Comparison of ENCODE assay signal across 25 cellular contexts in genomic region chr10:101959349-101959916, GRCh38.
A peak's percentile ranks its signal among the peaks of the same experiment; 100 is the strongest.
DNase-seq lines count a peak whose midpoint lies in the region; ATAC-seq and TF ChIP-seq lines count a peak whose summit lies in the region.
"Had no signal": no experiment of that assay in that cellular context is flagged by ENCODE, and none has a peak within 500 bp of the region (broad histone marks: within the 10 kb centered on the region; RNA-seq: fewer than 3 reads in every experiment).

No MANE protein-coding gene starts in this region.

- TF ChIP-seq POLR2A in stomach (IDR thresholded peaks at IDR 0.05) (no peak), GM18505 (IDR thresholded peaks at IDR 0.05; ENCODE audit: borderline replicate concordance, extremely low read depth, insufficient read depth, insufficient read length) (no peak)

- H3K9me3 ChIP-seq in CD4-positive, CD25-positive, alpha-beta regulatory T cell (ENCODE audit: control insufficient read depth in 2 of 2, low read length in 2 of 2) = no peaks in the 10 kb centered on the region
- H3K9me3 ChIP-seq in right cardiac atrium (ENCODE audit: control insufficient read depth, low read length) (no peaks in the 10 kb centered on the region), stomach (no peaks in the 10 kb centered on the region)
- H3K9me3 ChIP-seq in effector memory CD4-positive, alpha-beta T cell (ENCODE audit: control insufficient read depth, low read length) = no peaks in the 10 kb centered on the region
- H3K9me3 ChIP-seq: adrenal gland, upper lobe of left lung had no signal

- H3K4me3 Mint-ChIP-seq in CD4-positive, CD25-positive, alpha-beta regulatory T cell = no peak overlapping the region
- H3K4me3 Mint-ChIP-seq: nephron had no signal

- peaks cover 0 to 13% (median 6%) of the 10 kb centered on the region in 4 donors for H3K4me1 Mint-ChIP-seq in CD4-positive, CD25-positive, alpha-beta regulatory T cell

- intact Hi-C loops in right cardiac atrium (cut with DNase I) (no loop called here), stomach (cut with DNase I; ENCODE audit: low total_unique reads) (no loop called here)

- H3K27ac Mint-ChIP-seq in CD4-positive, CD25-positive, alpha-beta regulatory T cell = peak overlapping the region in 2 of 3 donors; percentile 26 to 28

- DNase-seq in A172 (ENCODE audit: low spot score) (peak; percentile 32), NCI-H510A treated with DMSO at 0.1 percent for 48 hours (lab: John Stamatoyannopoulos, UW) (peak; percentile 32), right cardiac atrium (no peak), NCI-H1105 (lab: John Stamatoyannopoulos, UW) (no peak), stomach (no peak)
- no peak for DNase-seq in CD4-positive, CD25-positive, alpha-beta regulatory T cell
- no peak for DNase-seq in effector memory CD4-positive, alpha-beta T cell
- DNase-seq: activated CD4-positive, alpha-beta T cell treated with anti-CD3 and anti-CD28 coated beads, Interleukin-2, amount 50 U/mL, for 1 hour; activated CD8-positive, alpha-beta memory T cell treated with anti-CD3 and anti-CD28 coated beads, Interleukin-2, amount 50 U/mL, for 48 hours; activated gamma-delta T cell; adrenal gland; central memory CD4-positive, alpha-beta T cell; dorsolateral prefrontal cortex; erythroblast; NCI-H1105 treated with DMSO at 0.1 percent for 48 hours; NCI-H748 treated with DMSO at 0.1 percent for 48 hours; OCI-M1; SIG-M5; stimulated activated CD4-positive, alpha-beta T cell treated with anti-CD3 and anti-CD28 coated beads, Interleukin-2, amount 100 ng/mL, for 24 hours; T-helper 1 cell; upper lobe of left lung had no signal

- no peak for TF ChIP-seq CTCF in stomach (IDR thresholded peaks at IDR 0.05)

- H3K27me3 Mint-ChIP-seq in CD4-positive, CD25-positive, alpha-beta regulatory T cell = no peaks in the 10 kb centered on the region
- H3K27me3 Mint-ChIP-seq: progenitor cell of endocrine pancreas had no signal

- peaks cover 38% of the 10 kb centered on the region for H3K36me3 ChIP-seq in CD4-positive, CD25-positive, alpha-beta regulatory T cell (ENCODE audit: control insufficient read depth, insufficient read depth, low read length)
- H3K36me3 ChIP-seq in effector memory CD4-positive, alpha-beta T cell (ENCODE audit: control insufficient read depth, insufficient read depth, low read length) = peaks cover 15% of the 10 kb centered on the region
- peaks cover 0 to 47% (median 37%) of the 10 kb centered on the region in 4 donors for H3K36me3 ChIP-seq in stomach

- no peaks in the 10 kb centered on the region for H3K4me1 ChIP-seq in CD4-positive, CD25-positive, alpha-beta regulatory T cell (ENCODE audit: control insufficient read depth, insufficient read depth, low read length, poor library complexity, severe bottlenecking)
- H3K4me1 ChIP-seq in right cardiac atrium (ENCODE audit: control insufficient read depth, insufficient read depth, low read length) (peaks cover 6% of the 10 kb centered on the region), stomach (peaks cover 0 to 11% (median 0%) of the 10 kb centered on the region in 4 donors)
- H3K4me1 ChIP-seq in effector memory CD4-positive, alpha-beta T cell (ENCODE audit: control insufficient read depth, insufficient read depth, low read length, poor library complexity, severe bottlenecking) = no peaks in the 10 kb centered on the region

- TF ChIP-seq EP300 in stomach (IDR thresholded peaks at IDR 0.05) = no peak

- H3K36me3 Mint-ChIP-seq in CD4-positive, CD25-positive, alpha-beta regulatory T cell = peaks cover 41% of the 10 kb centered on the region

- 91% methylated on average over 8 of the region's 8 CpGs for WGBS in right cardiac atrium
- WGBS in stomach, 5 donors = 92 to 95% (median 93%) methylated on average over 8 of the region's 8 CpGs

- no peaks in the 10 kb centered on the region for H3K27me3 ChIP-seq in CD4-positive, CD25-positive, alpha-beta regulatory T cell (ENCODE audit: control insufficient read depth, insufficient read depth, low read length)
- no peaks in the 10 kb centered on the region for H3K27me3 ChIP-seq in right cardiac atrium (ENCODE audit: control insufficient read depth, insufficient read depth)
- H3K27me3 ChIP-seq in effector memory CD4-positive, alpha-beta T cell (replicated peaks; ENCODE audit: control insufficient read depth, insufficient read depth, low read length, poor library complexity, severe bottlenecking) = no peaks in the 10 kb centered on the region
- H3K27me3 ChIP-seq in stomach = no peaks in the 10 kb centered on the region
- H3K27me3 ChIP-seq: adrenal gland, dorsolateral prefrontal cortex, upper lobe of left lung had no signal

- peaks cover 0 to 2% (median 0%) of the 10 kb centered on the region in 7 donors for H3K9me3 Mint-ChIP-seq in CD4-positive, CD25-positive, alpha-beta regulatory T cell
- H3K9me3 Mint-ChIP-seq: nephron had no signal

- H3K27ac ChIP-seq in CD4-positive, CD25-positive, alpha-beta regulatory T cell (ENCODE audit: insufficient read depth, low read length, poor library complexity, severe bottlenecking) = no peak overlapping the region
- peak overlapping the region; percentile 15 for H3K27ac ChIP-seq in right cardiac atrium (ENCODE audit: low read length)
- H3K27ac ChIP-seq in effector memory CD4-positive, alpha-beta T cell (ENCODE audit: insufficient read depth, low read length, poor library complexity, severe bottlenecking) = no peak overlapping the region
- no peak overlapping the region for H3K27ac ChIP-seq in stomach
- H3K27ac ChIP-seq: upper lobe of left lung had no signal

- no peak overlapping the region for H3K4me3 ChIP-seq in CD4-positive, CD25-positive, alpha-beta regulatory T cell (ENCODE audit: low read depth, low read length)
- H3K4me3 ChIP-seq in right cardiac atrium (ENCODE audit: low read length) (no peak overlapping the region), stomach (no peak overlapping the region)
- H3K4me3 ChIP-seq in effector memory CD4-positive, alpha-beta T cell (ENCODE audit: insufficient read depth, low read depth, low read length, poor library complexity, severe bottlenecking) = no peak overlapping the region
- H3K4me3 ChIP-seq: adrenal gland, upper lobe of left lung had no signal

- ATAC-seq in CD4-positive, CD25-positive, alpha-beta regulatory T cell (ENCODE audit: low read depth in 2 of 2) = no peak
- ATAC-seq in right cardiac atrium = no peak
- no peak for ATAC-seq in GM18505 (IDR thresholded peaks at IDR 0.05; ENCODE audit: unreplicated experiment)
- ATAC-seq: HCT116 had no signal

Comparison
In these comparisons a context has a peak if more than half of its experiments do, and no peak if none do; other contexts are left out.
1. DNase-seq: peak in A172 (single experiment) and NCI-H510A treated with DMSO at 0.1 percent for 48 hours (single experiment); none in CD4-positive, CD25-positive, alpha-beta regulatory T cell (0 of 3), right cardiac atrium (0 of 3), effector memory CD4-positive, alpha-beta T cell (0 of 3), NCI-H1105 (single experiment) and stomach (single experiment).